18 cellular contexts compared by ENCODE assay signal in the genomic region with DNA sequence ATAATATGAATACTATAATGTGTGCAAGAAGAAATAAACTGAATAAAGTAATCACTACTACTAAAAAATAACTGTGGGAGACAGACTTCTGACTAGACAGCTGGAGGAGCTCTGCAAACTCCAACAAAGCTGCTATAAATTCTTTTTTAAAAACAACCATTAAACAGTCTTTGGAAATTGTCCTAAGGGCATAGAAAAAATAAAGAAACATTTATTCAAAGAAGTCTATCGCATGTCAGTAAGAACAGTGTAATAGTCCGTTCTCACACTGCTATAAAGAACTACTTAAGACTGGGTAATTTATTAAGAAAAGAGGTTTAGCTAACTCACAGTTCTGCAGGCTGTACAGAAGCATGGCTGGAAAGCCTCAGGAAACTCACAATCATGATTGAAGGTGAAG. TPM values are rescaled to one million over a fixed set of nuclear protein-coding genes. Genes with fewer than 3 reads are reported as not detected.
A peak's percentile ranks its signal among the peaks of the same experiment; 100 is the strongest.
DNase-seq lines count a peak whose midpoint lies in the region; TF ChIP-seq lines count a peak whose summit lies in the region.
"Had no signal": no experiment of that assay in that cellular context is flagged by ENCODE, and none has a peak within 500 bp of the region (broad histone marks: within the 10 kb centered on the region; RNA-seq: fewer than 3 reads in every experiment).

No MANE protein-coding gene starts in this region.

- H3K27ac Mint-ChIP-seq in activated naive CD4-positive, alpha-beta T cell treated with anti-CD3 and anti-CD28 coated beads, Interleukin-2, amount 10 ng/mL, durations not matched to agents 7 days and 5 days = peak overlapping the region; percentile 3
- H3K27ac Mint-ChIP-seq in nephron = peak overlapping the region; percentile 38 to 97 (median 85)
- H3K27ac Mint-ChIP-seq: B cell; CD4-positive, CD25-positive, alpha-beta regulatory T cell; CD8-positive, alpha-beta T cell; GM23338; HFFc6 had no signal

- no peak for TF ChIP-seq CTCF in nephron (IDR thresholded peaks at IDR 0.05; ENCODE audit: unreplicated experiment in 3 of 3)

- no peaks in the 10 kb centered on the region for H3K36me3 Mint-ChIP-seq in activated naive CD4-positive, alpha-beta T cell treated with anti-CD3 and anti-CD28 coated beads, Interleukin-2, amount 10 ng/mL, durations not matched to agents 7 days and 5 days
- H3K36me3 Mint-ChIP-seq in nephron (ENCODE audit: low read depth) = no peaks in the 10 kb centered on the region
- H3K36me3 Mint-ChIP-seq: CD4-positive, CD25-positive, alpha-beta regulatory T cell; CD8-positive, alpha-beta T cell had no signal

- H3K4me1 Mint-ChIP-seq in activated naive CD4-positive, alpha-beta T cell treated with anti-CD3 and anti-CD28 coated beads, Interleukin-2, amount 10 ng/mL, durations not matched to agents 7 days and 5 days = no peaks in the 10 kb centered on the region
- H3K4me1 Mint-ChIP-seq in nephron = peaks cover 4% of the 10 kb centered on the region
- H3K4me1 Mint-ChIP-seq: B cell; CD4-positive, CD25-positive, alpha-beta regulatory T cell; GM23338 had no signal

- H3K4me3 Mint-ChIP-seq in activated naive CD4-positive, alpha-beta T cell treated with anti-CD3 and anti-CD28 coated beads, Interleukin-2, amount 10 ng/mL, durations not matched to agents 7 days and 5 days = no peak overlapping the region
- H3K4me3 Mint-ChIP-seq in nephron = peak overlapping the region in 1 of 3 experiments; percentile 2
- H3K4me3 Mint-ChIP-seq: B cell; CD4-positive, CD25-positive, alpha-beta regulatory T cell; CD8-positive, alpha-beta T cell; GM23338; HFFc6 had no signal

- DNase-seq in activated naive CD4-positive, alpha-beta T cell treated with anti-CD3 and anti-CD28 coated beads, Interleukin-2, amount 10 ng/mL, durations not matched to agents 7 days and 5 days = no peak
- DNase-seq in activated naive CD4-positive, alpha-beta T cell treated with anti-CD3 and anti-CD28 coated beads, Interleukin-2, amount 50 U/mL, for 16 hours = no peak
- DNase-seq in foreskin melanocyte = peak; percentile 83
- no peak for DNase-seq in DMS 273 treated with DMSO at 0.1 percent for 48 hours (lab: John Stamatoyannopoulos, UW)
- no peak for DNase-seq in ureter (ENCODE audit: low spot score)
- DNase-seq in NCI-H1436 treated with DMSO at 0.1 percent for 48 hours (lab: John Stamatoyannopoulos, UW) = no peak
- DNase-seq: CD4-positive, CD25-positive, alpha-beta regulatory T cell; CD8-positive, alpha-beta T cell; DMS53; DMS79 treated with DMSO at 0.1 percent for 48 hours; GF-D8; HFFc6 had no signal

- H3K27me3 Mint-ChIP-seq in activated naive CD4-positive, alpha-beta T cell treated with anti-CD3 and anti-CD28 coated beads, Interleukin-2, amount 10 ng/mL, durations not matched to agents 7 days and 5 days = peaks cover 13% of the 10 kb centered on the region
- H3K27me3 Mint-ChIP-seq in nephron (ENCODE audit: low read depth) = no peaks in the 10 kb centered on the region

- H3K9me3 Mint-ChIP-seq in activated naive CD4-positive, alpha-beta T cell treated with anti-CD3 and anti-CD28 coated beads, Interleukin-2, amount 10 ng/mL, durations not matched to agents 7 days and 5 days = no peaks in the 10 kb centered on the region
- peaks cover 3% of the 10 kb centered on the region for H3K9me3 Mint-ChIP-seq in nephron
- H3K9me3 Mint-ChIP-seq: CD8-positive, alpha-beta T cell; GM23338 had no signal

- CTCF ChIA-PET in activated naive CD4-positive, alpha-beta T cell treated with anti-CD3 and anti-CD28 coated beads, Interleukin-2, amount 10 ng/mL, durations not matched to agents 7 days and 5 days (lab: Charles Lee) = no interaction called here

RNA-seq across cellular contexts. Expression of a gene that starts 55.9 kb away (rescaled TPM):
- 1.2 TPM for total RNA-seq in ureter
- total RNA-seq: B cell; CD4-positive, CD25-positive, alpha-beta regulatory T cell; CD8-positive, alpha-beta T cell; Daoy; G401; GM23338; H4; HFFc6 had no signal
